ENCODE assay signal across 8 cellular contexts in genomic region chr17:46190763-46191162, GRCh38. TPM values are rescaled to one million over a fixed set of nuclear protein-coding genes. Genes with fewer than 3 reads are reported as not detected.
DNase-seq lines count a peak whose midpoint lies in the region; ATAC-seq and TF ChIP-seq lines count a peak whose summit lies in the region.

No MANE protein-coding gene starts in this region.

- H3K4me3 ChIP-seq in CD8-positive, alpha-beta T cell (ENCODE audit: low read depth, low read length), result peak overlapping the region; percentile 87
- peak overlapping the region; percentile 100 for H3K4me3 ChIP-seq in OCI-LY1 (ENCODE audit: low read depth, low read length, poor library complexity, severe bottlenecking)
- H3K4me3 ChIP-seq in duodenal mucosa (ENCODE audit: low read depth in 1 of 2, low read length in 2 of 2), result peak overlapping the region; percentile 77 to 93

- ATAC-seq in CD8-positive, alpha-beta T cell, result no peak

- H3K9me3 ChIP-seq in CD8-positive, alpha-beta T cell (ENCODE audit: low read length), result no peaks in the 10 kb centered on the region
- H3K9me3 ChIP-seq in OCI-LY1 (ENCODE audit: low read length) (no peaks in the 10 kb centered on the region), duodenal mucosa (ENCODE audit: control insufficient read depth in 1 of 2, low read length in 2 of 2) (no peaks in the 10 kb centered on the region)

- POLR2A ChIA-PET in CD8-positive, alpha-beta T cell (lab: Charles Lee), result no interaction called here

- peaks cover 17% of the 10 kb centered on the region for H3F3A ChIP-seq in OCI-LY1 (ENCODE audit: insufficient read depth, low read length)

- peaks cover 61% of the 10 kb centered on the region for H3K4me1 Mint-ChIP-seq in CD8-positive, alpha-beta T cell (ENCODE audit: low read depth)
- H3K4me1 Mint-ChIP-seq in nephron progenitor cell, result peaks cover 59% of the 10 kb centered on the region

- peak overlapping the region; percentile 98 for H3K4me2 ChIP-seq in OCI-LY1 (ENCODE audit: low read length)

- CTCF ChIA-PET in CD8-positive, alpha-beta T cell (lab: Charles Lee), result no interaction called here

- peak overlapping the region; percentile 79 for H3K27ac ChIP-seq in CD8-positive, alpha-beta T cell (ENCODE audit: low read depth, low read length)
- H3K27ac ChIP-seq in OCI-LY1 (ENCODE audit: low read depth, low read length, poor library complexity, severe bottlenecking) (peak overlapping the region; percentile 34), duodenal mucosa (ENCODE audit: low read depth, low read length) (no peak overlapping the region)

- H4K20me1 ChIP-seq in OCI-LY1 (ENCODE audit: insufficient read depth, low read length), result peaks cover 4% of the 10 kb centered on the region; the same call in 1 of the 2 replicates

- no peaks in the 10 kb centered on the region for H3K36me3 ChIP-seq in CD8-positive, alpha-beta T cell (ENCODE audit: insufficient read depth, low read length)
- H3K36me3 ChIP-seq in OCI-LY1 (ENCODE audit: insufficient read depth, low read length) (no peaks in the 10 kb centered on the region), duodenal mucosa (ENCODE audit: control insufficient read depth in 1 of 2, insufficient read depth in 2 of 2, low read length in 2 of 2) (no peaks in the 10 kb centered on the region)

- DNase-seq in CD8-positive, alpha-beta T cell, result no peak
- DNase-seq in nephron progenitor cell, result no peak
- no peak for DNase-seq in iPS-NIHi7 (ENCODE audit: extremely low spot score)
- DNase-seq in SIG-M5 treated with dmso at 0.1 percent for 504 hours (lab: John Stamatoyannopoulos, UW; ENCODE audit: unreplicated experiment), result no peak
- DNase-seq in HT-29 (ENCODE audit: low spot score), result no peak
- no peak for DNase-seq in iPS-NIHi11 (ENCODE audit: low spot score)

- TF ChIP-seq CTCF in CD8-positive, alpha-beta T cell (IDR thresholded peaks at IDR 0.05), result no peak
- TF ChIP-seq CTCF in OCI-LY1 (IDR thresholded peaks at IDR 0.05; ENCODE audit: low read length), result no peak
- TF ChIP-seq CTCF in nephron progenitor cell (IDR thresholded peaks at IDR 0.05), result no peak

- intact Hi-C loops in CD8-positive, alpha-beta T cell (cut with DNase I, micrococcal nuclease), result loop anchor here (5.0 to 10.0 kb wide), 5 partner anchors 38 to 873 kb away; partner anchors contain the start of genes GOSR2 (in 1 of the 2) and MAP3K14 (in 1 of the 2)

- H3K79me2 ChIP-seq in OCI-LY1 (ENCODE audit: insufficient read depth, low read length), result peaks cover 69% of the 10 kb centered on the region

- H3K9ac ChIP-seq in OCI-LY1 (ENCODE audit: low read length), result peak overlapping the region; percentile 100
- peak overlapping the region; percentile 81 to 95 for H3K9ac ChIP-seq in duodenal mucosa (ENCODE audit: low read depth in 1 of 2, low read length in 2 of 2)

- peaks cover 17% of the 10 kb centered on the region for H3K36me3 Mint-ChIP-seq in CD8-positive, alpha-beta T cell
- no peaks in the 10 kb centered on the region for H3K36me3 Mint-ChIP-seq in nephron progenitor cell (ENCODE audit: low read depth)

- peak overlapping the region; percentile 87 for H3K27ac Mint-ChIP-seq in CD8-positive, alpha-beta T cell
- peak overlapping the region; percentile 64 for H3K27ac Mint-ChIP-seq in nephron progenitor cell

- H3K4me3 Mint-ChIP-seq in CD8-positive, alpha-beta T cell, result peak overlapping the region; percentile 98
- H3K4me3 Mint-ChIP-seq in nephron progenitor cell, result peak overlapping the region; percentile 93

- H3K9me3 Mint-ChIP-seq in CD8-positive, alpha-beta T cell, result no peaks in the 10 kb centered on the region
- no peaks in the 10 kb centered on the region for H3K9me3 Mint-ChIP-seq in nephron progenitor cell

- H3K27me3 Mint-ChIP-seq in CD8-positive, alpha-beta T cell (ENCODE audit: low read depth), result no peaks in the 10 kb centered on the region
- no peaks in the 10 kb centered on the region for H3K27me3 Mint-ChIP-seq in nephron progenitor cell (ENCODE audit: low read depth, poor library complexity)

- peaks cover 63% of the 10 kb centered on the region for H3K4me1 ChIP-seq in CD8-positive, alpha-beta T cell (ENCODE audit: insufficient read depth, low read length)
- H3K4me1 ChIP-seq in OCI-LY1 (ENCODE audit: insufficient read depth, low read length, severe bottlenecking), result peaks cover 75% of the 10 kb centered on the region
- H3K4me1 ChIP-seq in duodenal mucosa (ENCODE audit: control insufficient read depth in 1 of 2, insufficient read depth in 2 of 2, low read length in 2 of 2), result peaks cover 40 to 56% of the 10 kb centered on the region in 2 donors

- H3K9me2 ChIP-seq in OCI-LY1 (ENCODE audit: low read depth, low read length), result no peaks in the 10 kb centered on the region

- H3K27me3 ChIP-seq in CD8-positive, alpha-beta T cell (ENCODE audit: insufficient read depth, low read length), result no peaks in the 10 kb centered on the region
- no peaks in the 10 kb centered on the region for H3K27me3 ChIP-seq in OCI-LY1 (ENCODE audit: insufficient read depth, low read length)
- no peaks in the 10 kb centered on the region for H3K27me3 ChIP-seq in duodenal mucosa (ENCODE audit: control insufficient read depth in 1 of 2, insufficient read depth in 2 of 2, low read length in 2 of 2)

- no peak overlapping the region for H2AFZ ChIP-seq in OCI-LY1 (ENCODE audit: low read length)

RNA-seq across cellular contexts. Expression of gene KANSL1, which starts 2.5 kb away (rescaled TPM):
- 100 to 1,000 TPM; 150 to 152 TPM for total RNA-seq in CD8-positive, alpha-beta T cell
- total RNA-seq in HT-29 (2014; rRNA removed; shearing (Covaris generic)), result 32.4 and 37.4 TPM in 2 replicates
